Comparison of ENCODE assay signal across 9 cellular contexts in the genomic region with DNA sequence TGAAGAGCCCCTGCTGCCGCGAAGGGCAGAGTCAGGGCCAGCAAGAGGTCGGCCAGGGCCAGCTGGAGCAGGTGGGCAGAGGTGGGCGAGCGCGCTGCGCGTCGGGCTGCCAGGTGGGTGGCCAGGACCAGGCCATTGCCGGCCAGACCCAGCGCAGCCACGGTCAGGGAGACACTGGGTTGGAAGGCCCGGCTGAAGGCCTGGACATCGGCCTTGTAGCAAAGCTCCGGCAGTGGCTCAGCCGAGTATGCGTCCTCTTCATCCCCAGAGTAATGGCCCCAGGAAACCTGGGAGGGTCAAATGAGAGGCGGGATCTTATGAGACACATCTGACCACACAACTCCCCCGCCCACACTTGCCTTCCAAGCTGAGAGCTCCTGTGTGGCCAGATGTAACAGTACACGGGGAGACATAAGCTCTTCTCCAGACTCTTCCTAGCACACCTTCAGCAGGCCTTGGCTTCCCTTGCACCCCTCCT. TPM values are rescaled to one million over a fixed set of nuclear protein-coding genes. Genes with fewer than 3 reads are reported as not detected.
DNase-seq lines count a peak whose midpoint lies in the region; ATAC-seq, FAIRE-seq and TF ChIP-seq lines count a peak whose summit lies in the region.
"Had no signal": no experiment of that assay in that cellular context is flagged by ENCODE, and none has a peak within 500 bp of the region (broad histone marks: within the 10 kb centered on the region; RNA-seq: fewer than 3 reads in every experiment).

No MANE protein-coding gene starts in this region.

- H3K4me1 Mint-ChIP-seq in activated T-cell treated with anti-CD3 and anti-CD28 coated beads, Interleukin-2, amount 50 U/mL, for 4 hours (ENCODE audit: low read depth): peaks cover 52% of the 10 kb centered on the region

- no peak for DNase-seq in activated T-cell treated with anti-CD3 and anti-CD28 coated beads, Interleukin-2, amount 50 U/mL, for 4 hours
- no peak for DNase-seq in activated T-cell treated with anti-CD3 and anti-CD28 coated beads for 4 hours
- DNase-seq in WERI-Rb-1: peak; percentile 82
- peak; percentile 85 for DNase-seq in kidney
- no peak for DNase-seq in thyroid gland
- no peak for DNase-seq in epidermal melanocyte (ENCODE audit: insufficient read length, low spot score)
- no peak for DNase-seq in GDM1 (lab: John Stamatoyannopoulos, UW)

- H3K4me1 ChIP-seq in kidney (ENCODE audit: control insufficient read depth in 1 of 2, insufficient read depth in 1 of 2, low read depth in 1 of 2, low read length in 2 of 2) (peaks cover 3 to 39% of the 10 kb centered on the region in 2 donors), thyroid gland (peaks cover 37 to 60% of the 10 kb centered on the region in 2 donors)

- peak overlapping the region; percentile 98 for H3K27ac ChIP-seq in WERI-Rb-1
- peak overlapping the region; percentile 91 to 92 for H3K27ac ChIP-seq in kidney (ENCODE audit: low read depth in 2 of 2, low read length in 2 of 2)
- H3K27ac ChIP-seq in thyroid gland: peak overlapping the region; percentile 94 to 96 (median 94)

- peak overlapping the region; percentile 51 to 67 for H3K9ac ChIP-seq in kidney (ENCODE audit: low read length in 2 of 2)

- H3K9me3 Mint-ChIP-seq in activated T-cell treated with anti-CD3 and anti-CD28 coated beads, Interleukin-2, amount 50 U/mL, for 4 hours: no peaks in the 10 kb centered on the region

- H3K4me3 ChIP-seq in WERI-Rb-1 (ENCODE audit: low read depth, low read length): no peak overlapping the region
- H3K4me3 ChIP-seq in kidney (ENCODE audit: low read length in 2 of 2): peak overlapping the region; percentile 42 to 43
- H3K4me3 ChIP-seq in thyroid gland (replicated peaks in 1 of 3): peak overlapping the region in 1 of 3 donors; percentile 50

- H3K27me3 ChIP-seq in WERI-Rb-1 (ENCODE audit: insufficient read depth, low read depth, severe bottlenecking): no peaks in the 10 kb centered on the region
- H3K27me3 ChIP-seq in thyroid gland: no peaks in the 10 kb centered on the region

- intact Hi-C loops in kidney (cut with DNase I): no loop called here
- intact Hi-C loops in thyroid gland (cut with DNase I): no loop called here

- ATAC-seq in activated T-cell treated with anti-CD3 and anti-CD28 coated beads, Interleukin-2, amount 50 U/mL, for 4 hours: no peak
- no peak for ATAC-seq in GM18502 (IDR thresholded peaks at IDR 0.05; ENCODE audit: poor library complexity, unreplicated experiment)

- 64 to 76% methylated on average over 10 to 15 of the region's 20 CpGs for WGBS in thyroid gland, 2 donors

- peaks cover 41% of the 10 kb centered on the region for H3K27me3 Mint-ChIP-seq in activated T-cell treated with anti-CD3 and anti-CD28 coated beads, Interleukin-2, amount 50 U/mL, for 4 hours (ENCODE audit: low read depth)

- no peak for TF ChIP-seq POLR2A in thyroid gland (IDR thresholded peaks at IDR 0.05)

- peak overlapping the region; percentile 37 for H3K4me3 Mint-ChIP-seq in activated T-cell treated with anti-CD3 and anti-CD28 coated beads, Interleukin-2, amount 50 U/mL, for 4 hours

- peaks cover 10% of the 10 kb centered on the region for H3K36me3 ChIP-seq in WERI-Rb-1
- no peaks in the 10 kb centered on the region for H3K36me3 ChIP-seq in kidney (ENCODE audit: control insufficient read depth in 1 of 2, insufficient read depth in 2 of 2, low read length in 2 of 2)
- no peaks in the 10 kb centered on the region for H3K36me3 ChIP-seq in thyroid gland

- TF ChIP-seq CTCF in WERI-Rb-1 (IDR thresholded peaks at IDR 0.05; ENCODE audit: low read depth, low read length) (no peak), kidney (IDR thresholded peaks at IDR 0.05; ENCODE audit: borderline replicate concordance, extremely low read depth, insufficient read depth) (no peak), thyroid gland (IDR thresholded peaks at IDR 0.05) (no peak)

- no peaks in the 10 kb centered on the region for H3K36me3 Mint-ChIP-seq in activated T-cell treated with anti-CD3 and anti-CD28 coated beads, Interleukin-2, amount 50 U/mL, for 4 hours (ENCODE audit: insufficient read depth)

- FAIRE-seq in kidney (lab: Jason Lieb, UNC): no peak
- FAIRE-seq: G401.6 had no signal

- H3K9me3 ChIP-seq in WERI-Rb-1 (ENCODE audit: severe bottlenecking) (no peaks in the 10 kb centered on the region), kidney (ENCODE audit: control insufficient read depth in 1 of 2, low read length in 2 of 2) (no peaks in the 10 kb centered on the region), thyroid gland (no peaks in the 10 kb centered on the region)

RNA-seq across cellular contexts. Expression of a gene that starts 1.3 kb away (rescaled TPM):
- under 1 TPM; 0.25 to 0.43 (median 0.32) TPM for total RNA-seq in activated T-cell treated with anti-CD3 and anti-CD28 coated beads, Interleukin-2, amount 50 U/mL, for 4 hours
- total RNA-seq in kidney: 1.4 TPM
- polyA plus RNA-seq in kidney (ENCODE audit: insufficient read depth, low read depth, low replicate concordance): 1.7 TPM
- total RNA-seq in thyroid gland: 1 to 10 TPM; 2.0 to 3.6 (median 2.6) TPM

RNA-seq across cellular contexts. Expression of a gene that starts 2.0 kb away (rescaled TPM):
- 1 to 10 TPM in 1 of 3 donors, under 1 TPM in 2; 0.73 to 1.3 (median 0.79) TPM for total RNA-seq in activated T-cell treated with anti-CD3 and anti-CD28 coated beads, Interleukin-2, amount 50 U/mL, for 4 hours
- total RNA-seq in kidney: 9.1 TPM
- polyA plus RNA-seq in kidney (ENCODE audit: insufficient read depth, low read depth, low replicate concordance): 1.4 TPM
- 1 to 10 TPM; 2.3 to 4.2 (median 2.5) TPM for total RNA-seq in thyroid gland

RNA-seq across cellular contexts. Expression of a gene that starts 3.6 kb away (rescaled TPM):
- total RNA-seq in activated T-cell treated with anti-CD3 and anti-CD28 coated beads, Interleukin-2, amount 50 U/mL, for 4 hours: 1 to 10 TPM in 1 of 3 donors, under 1 TPM in 2; 0.56 to 1.2 (median 0.63) TPM
- total RNA-seq in kidney (21.2 TPM), thyroid gland (10 to 100 TPM; 22.0 to 30.4 (median 26.4) TPM)
- polyA plus RNA-seq in kidney (ENCODE audit: insufficient read depth, low read depth, low replicate concordance): 23.2 TPM

RNA-seq across cellular contexts. Expression of a gene that starts 21.3 kb away (rescaled TPM):
- total RNA-seq in activated T-cell treated with anti-CD3 and anti-CD28 coated beads, Interleukin-2, amount 50 U/mL, for 4 hours: 1 to 10 TPM; 5.6 to 7.1 (median 5.9) TPM
- 19.9 TPM for total RNA-seq in kidney
- 39.9 TPM for polyA plus RNA-seq in kidney (ENCODE audit: insufficient read depth, low read depth, low replicate concordance)
- 10 to 100 TPM; 20.4 to 38.7 (median 24.4) TPM for total RNA-seq in thyroid gland

Comparison
In these comparisons a context has a peak if more than half of its experiments do, and no peak if none do; other contexts are left out.
1. DNase-seq: peak in WERI-Rb-1 (single experiment) and kidney (single experiment); none in activated T-cell treated with anti-CD3 and anti-CD28 coated beads, Interleukin-2, amount 50 U/mL, for 4 hours (single experiment), activated T-cell treated with anti-CD3 and anti-CD28 coated beads for 4 hours (single experiment), thyroid gland (0 of 2), epidermal melanocyte (single experiment) and GDM1 (single experiment).
2. RNA of a gene that starts 3.6 kb away (total RNA-seq): 22.0 to 30.4 TPM in thyroid gland and 21.2 TPM in kidney (single experiment); 0.56 to 1.2 TPM in activated T-cell treated with anti-CD3 and anti-CD28 coated beads, Interleukin-2, amount 50 U/mL, for 4 hours; every median in the first group is over 10 times any median in the second.
3. Peak in every context shown above with its lines, with median percentiles within 50 percentile points of each other: H3K27ac ChIP-seq.